ENCODE assay signal across 8 cellular contexts in genomic region chr11:65493367-65494176, GRCh38. TPM values are rescaled to one million over a fixed set of nuclear protein-coding genes. Genes with fewer than 3 reads are reported as not detected.
DNase-seq lines count a peak whose midpoint lies in the region; ATAC-seq and TF ChIP-seq lines count a peak whose summit lies in the region.

No MANE protein-coding gene starts in this region.

- peaks cover 8% of the 10 kb centered on the region for H3K36me3 Mint-ChIP-seq in activated T-cell treated with anti-CD3 and anti-CD28 coated beads, Interleukin-2, amount 50 U/mL, for 24 hours (ENCODE audit: low read depth)
- H3K36me3 Mint-ChIP-seq in T-helper 17 cell (ENCODE audit: low read depth) (no peaks in the 10 kb centered on the region), progenitor cell of endocrine pancreas (ENCODE audit: insufficient read depth) (no peaks in the 10 kb centered on the region)

- H3K4me1 Mint-ChIP-seq in activated T-cell treated with anti-CD3 and anti-CD28 coated beads, Interleukin-2, amount 50 U/mL, for 24 hours (ENCODE audit: low read depth): peaks cover 69% of the 10 kb centered on the region
- H3K4me1 Mint-ChIP-seq in T-helper 17 cell (peaks cover 38% of the 10 kb centered on the region), progenitor cell of endocrine pancreas (ENCODE audit: low read depth) (peaks cover 58% of the 10 kb centered on the region)

- peak overlapping the region; percentile 65 for H3K4me3 Mint-ChIP-seq in activated T-cell treated with anti-CD3 and anti-CD28 coated beads, Interleukin-2, amount 50 U/mL, for 24 hours
- no peak overlapping the region for H3K4me3 Mint-ChIP-seq in T-helper 17 cell
- H3K4me3 Mint-ChIP-seq in progenitor cell of endocrine pancreas (ENCODE audit: low read depth): no peak overlapping the region

- H3K4me3 ChIP-seq in fibroblast of villous mesenchyme (ENCODE audit: low read depth, low read length): no peak overlapping the region

- no peaks in the 10 kb centered on the region for H3K9me3 ChIP-seq in T-helper 17 cell (ENCODE audit: control insufficient read depth, low read length, poor library complexity, severe bottlenecking)

- ATAC-seq in T-helper 17 cell (no peak), HG03439 (IDR thresholded peaks at IDR 0.05; ENCODE audit: unreplicated experiment) (no peak)

- no peaks in the 10 kb centered on the region for H3K9me3 Mint-ChIP-seq in activated T-cell treated with anti-CD3 and anti-CD28 coated beads, Interleukin-2, amount 50 U/mL, for 24 hours
- H3K9me3 Mint-ChIP-seq in progenitor cell of endocrine pancreas (ENCODE audit: low read depth): no peaks in the 10 kb centered on the region

- TF ChIP-seq CTCF in fibroblast of villous mesenchyme (IDR thresholded peaks at IDR 0.05; ENCODE audit: insufficient read depth, low read depth, low read length) (no peak), progenitor cell of endocrine pancreas (IDR thresholded peaks at IDR 0.05; ENCODE audit: unreplicated experiment) (no peak)

- H3K27ac Mint-ChIP-seq in activated T-cell treated with anti-CD3 and anti-CD28 coated beads, Interleukin-2, amount 50 U/mL, for 24 hours: peak overlapping the region; percentile 94
- H3K27ac Mint-ChIP-seq in T-helper 17 cell (peak overlapping the region; percentile 32), progenitor cell of endocrine pancreas (peak overlapping the region; percentile 45)

- H3K27me3 Mint-ChIP-seq in activated T-cell treated with anti-CD3 and anti-CD28 coated beads, Interleukin-2, amount 50 U/mL, for 24 hours: no peaks in the 10 kb centered on the region
- H3K27me3 Mint-ChIP-seq in T-helper 17 cell: no peaks in the 10 kb centered on the region
- H3K27me3 Mint-ChIP-seq in progenitor cell of endocrine pancreas: no peaks in the 10 kb centered on the region

- no peak for DNase-seq in activated T-cell treated with anti-CD3 and anti-CD28 coated beads, Interleukin-2, amount 50 U/mL, for 24 hours
- DNase-seq in activated T-cell treated with anti-CD3 and anti-CD28 coated beads, Interleukin-2, amount 50 U/mL, for 1 hour: no peak
- DNase-seq in T-helper 17 cell: no peak
- peak; percentile 93 for DNase-seq in fibroblast of villous mesenchyme (ENCODE audit: low read depth)
- no peak for DNase-seq in progenitor cell of endocrine pancreas (ENCODE audit: low spot score, unreplicated experiment)
- no peak for DNase-seq in NOMO-1 treated with DMSO at 0.1 percent for 48 hours (lab: John Stamatoyannopoulos, UW; ENCODE audit: unreplicated experiment)
- DNase-seq in stimulated activated naive CD4-positive, alpha-beta T cell (lab: John Stamatoyannopoulos, UW): no peak

RNA-seq across cellular contexts. Expression of gene MALAT1, which starts 5.3 kb away (rescaled TPM):
- total RNA-seq in T-helper 17 cell: over 10,000 TPM; 25,853 to 29,025 TPM
- total RNA-seq in fibroblast of villous mesenchyme: 12,351 and 16,563 TPM in 2 replicates
- 16,546 and 17,116 TPM in 2 replicates for total RNA-seq in progenitor cell of endocrine pancreas

RNA-seq across cellular contexts. Expression of gene SCYL1, which starts 31.3 kb away (rescaled TPM):
- total RNA-seq in T-helper 17 cell: 10 to 100 TPM; 56.6 to 61.7 TPM
- total RNA-seq in fibroblast of villous mesenchyme: 125 and 135 TPM in 2 replicates
- 61.4 and 66.3 TPM in 2 replicates for total RNA-seq in progenitor cell of endocrine pancreas

Comparison
In these comparisons a context has a peak if more than half of its experiments do, and no peak if none do; other contexts are left out.
1. H3K27ac Mint-ChIP-seq: peak in every context shown above with its lines; median percentile 94 in activated T-cell treated with anti-CD3 and anti-CD28 coated beads, Interleukin-2, amount 50 U/mL, for 24 hours; 45 in progenitor cell of endocrine pancreas; 32 in T-helper 17 cell.